In the genomic region with DNA sequence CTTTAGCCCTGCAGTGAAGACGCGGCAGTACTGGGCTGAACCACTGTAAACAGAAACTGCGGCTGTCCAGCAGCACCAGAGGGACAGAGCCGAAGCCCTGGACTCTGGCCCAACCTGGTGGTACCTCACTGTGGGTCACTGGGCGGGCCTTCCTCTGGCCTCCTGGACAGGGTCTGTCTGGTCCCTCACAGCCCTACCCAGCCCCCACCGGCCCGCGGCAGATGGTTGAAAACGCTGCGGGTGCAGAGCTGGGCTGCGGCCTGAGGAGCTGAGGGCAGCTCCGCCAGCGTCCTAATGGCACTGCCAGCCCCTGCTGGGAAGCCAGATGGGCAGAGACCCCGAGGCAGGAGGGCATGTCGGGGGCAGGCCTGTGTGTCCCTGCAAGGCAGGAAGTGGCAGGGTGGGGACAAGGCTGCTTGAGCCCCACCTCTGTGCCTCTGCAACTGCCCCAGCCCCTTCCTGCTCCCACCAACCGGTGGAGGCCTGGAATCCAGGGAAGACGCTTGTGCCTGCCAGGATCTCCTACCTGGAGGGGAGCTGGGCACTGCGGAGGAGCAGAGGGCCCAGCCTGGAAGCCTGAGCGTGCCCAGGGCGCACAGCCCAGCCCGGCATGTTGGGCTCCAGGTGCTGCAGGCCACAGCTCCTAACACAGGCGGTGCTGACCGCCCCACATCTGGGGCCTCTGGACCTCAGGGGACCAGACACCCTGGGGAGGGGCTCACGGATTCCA, we compare ENCODE assay signal across 13 cellular contexts. TPM values are rescaled to one million over a fixed set of nuclear protein-coding genes. Genes with fewer than 3 reads are reported as not detected.
DNase-seq lines count a peak whose midpoint lies in the region; ATAC-seq and TF ChIP-seq lines count a peak whose summit lies in the region.
"Had no signal": no experiment of that assay in that cellular context is flagged by ENCODE, and none has a peak within 500 bp of the region (broad histone marks: within the 10 kb centered on the region; RNA-seq: fewer than 3 reads in every experiment).

No MANE protein-coding gene starts in this region.

- peak overlapping the region; percentile 29 for H3K4me3 ChIP-seq in psoas muscle

- H3K36me3 Mint-ChIP-seq in CD14-positive monocyte, result peaks cover 6 to 31% of the 10 kb centered on the region in 2 donors
- H3K36me3 Mint-ChIP-seq in brain, result peaks cover 5% of the 10 kb centered on the region
- no peaks in the 10 kb centered on the region for H3K36me3 Mint-ChIP-seq in immature natural killer cell
- H3K36me3 Mint-ChIP-seq: activated naive CD4-positive, alpha-beta T cell treated with anti-CD3 and anti-CD28 coated beads, Interleukin-2, amount 50 U/mL, for 24 hours had no signal

- no peak overlapping the region for H3K27ac Mint-ChIP-seq in CD14-positive monocyte
- H3K27ac Mint-ChIP-seq in brain, result peak overlapping the region in 3 of 5 experiments; percentile 38 to 80 (median 65)
- peak overlapping the region in 5 of 6 donors; percentile 40 to 86 (median 61) for H3K27ac Mint-ChIP-seq in immature natural killer cell

- peaks cover 25% of the 10 kb centered on the region for H3K4me1 Mint-ChIP-seq in CD14-positive monocyte
- peaks cover 18% of the 10 kb centered on the region for H3K4me1 Mint-ChIP-seq in brain
- peaks cover 53 to 56% of the 10 kb centered on the region in 2 donors for H3K4me1 Mint-ChIP-seq in immature natural killer cell

- TF ChIP-seq CTCF in CD14-positive monocyte (IDR thresholded peaks at IDR 0.05) (no peak), brain (conservative IDR thresholded peaks at IDR 0.05) (no peak), psoas muscle (IDR thresholded peaks at IDR 0.05) (no peak)

- H3K4me3 Mint-ChIP-seq in CD14-positive monocyte, result no peak overlapping the region
- no peak overlapping the region for H3K4me3 Mint-ChIP-seq in brain
- peak overlapping the region in 2 of 5 donors; percentile 36 to 55 for H3K4me3 Mint-ChIP-seq in immature natural killer cell
- H3K4me3 Mint-ChIP-seq: activated naive CD4-positive, alpha-beta T cell treated with anti-CD3 and anti-CD28 coated beads, Interleukin-2, amount 50 U/mL, for 24 hours had no signal

- intact Hi-C loops in CD14-positive monocyte (cut with micrococcal nuclease) (no loop called here), psoas muscle (cut with DNase I) (no loop called here)

- WGBS in psoas muscle, 3 donors, result 40 to 57% (median 43%) methylated on average over 23 to 24 of the region's 24 CpGs

- H3K9me3 ChIP-seq in psoas muscle, result no peaks in the 10 kb centered on the region

- H3K27me3 ChIP-seq in psoas muscle (ENCODE audit: insufficient read depth in 3 of 3, low read length in 2 of 3), result no peaks in the 10 kb centered on the region

- peaks cover 0 to 1% (median 0%) of the 10 kb centered on the region in 3 donors for H3K27me3 Mint-ChIP-seq in CD14-positive monocyte (ENCODE audit: low read depth in 3 of 3)
- H3K27me3 Mint-ChIP-seq in brain, result peaks cover 6% of the 10 kb centered on the region
- peaks cover 0 to 3% (median 1%) of the 10 kb centered on the region in 3 donors for H3K27me3 Mint-ChIP-seq in immature natural killer cell (ENCODE audit: low read depth in 3 of 3)
- H3K27me3 Mint-ChIP-seq: activated naive CD4-positive, alpha-beta T cell treated with anti-CD3 and anti-CD28 coated beads, Interleukin-2, amount 50 U/mL, for 24 hours had no signal

- peak overlapping the region; percentile 23 for H3K27ac ChIP-seq in psoas muscle

- no peaks in the 10 kb centered on the region for H3K9me3 Mint-ChIP-seq in CD14-positive monocyte
- H3K9me3 Mint-ChIP-seq in brain, result no peaks in the 10 kb centered on the region
- no peaks in the 10 kb centered on the region for H3K9me3 Mint-ChIP-seq in immature natural killer cell
- H3K9me3 Mint-ChIP-seq: activated naive CD4-positive, alpha-beta T cell treated with anti-CD3 and anti-CD28 coated beads, Interleukin-2, amount 50 U/mL, for 24 hours had no signal

- H3K4me1 ChIP-seq in psoas muscle, result peaks cover 27% of the 10 kb centered on the region

- DNase-seq in CD14-positive monocyte (ENCODE audit: low spot score), result peak; percentile 39
- no peak for DNase-seq in immature natural killer cell
- DNase-seq in psoas muscle, result peak; percentile 25 to 56
- DNase-seq in activated T-cell treated with anti-CD3 and anti-CD28 coated beads, Interleukin-2, amount 50 U/mL, for 1 hour, result no peak
- DNase-seq in Kasumi-1 (lab: John Stamatoyannopoulos, UW), result no peak
- DNase-seq: islet precursor cell, NCI-H1417, NCI-H526, RPMI8226 had no signal

- peaks cover 0 to 4% of the 10 kb centered on the region in 2 donors for H3K36me3 ChIP-seq in psoas muscle (ENCODE audit: insufficient read depth in 1 of 2, low read depth in 1 of 2)

- peak; percentile 13 to 46 (median 41) for ATAC-seq in psoas muscle
- ATAC-seq in HG03159 (IDR thresholded peaks at IDR 0.05; ENCODE audit: unreplicated experiment), result no peak
- ATAC-seq in HG03565 (IDR thresholded peaks at IDR 0.05; ENCODE audit: unreplicated experiment), result no peak

RNA-seq across cellular contexts. Expression of a gene that starts 36.3 kb away (rescaled TPM):
- 1 to 10 TPM; 2.9 to 4.0 TPM for polyA plus RNA-seq in CD14-positive monocyte
- polyA plus RNA-seq in brain (ENCODE audit: insufficient read depth, low read depth, low replicate concordance), result 64.3 TPM
- 1 to 10 TPM; 5.1 to 6.6 (median 6.0) TPM for polyA plus RNA-seq in immature natural killer cell
- 10 to 100 TPM; 29.3 to 68.7 (median 44.6) TPM for total RNA-seq in psoas muscle
- 10 to 100 TPM; 13.6 to 90.9 (median 20.0) TPM for polyA plus RNA-seq in psoas muscle

Comparison
In these comparisons a context has a peak if more than half of its experiments do, and no peak if none do; other contexts are left out.
1. DNase-seq: peak in CD14-positive monocyte (single experiment) and psoas muscle (2 of 2); none in immature natural killer cell (0 of 3), activated T-cell treated with anti-CD3 and anti-CD28 coated beads, Interleukin-2, amount 50 U/mL, for 1 hour (single experiment) and Kasumi-1 (0 of 2).
2. H3K27ac Mint-ChIP-seq: peak in brain (3 of 5) and immature natural killer cell (5 of 6); none in CD14-positive monocyte (0 of 7).
3. ATAC-seq: peak in psoas muscle (4 of 4); none in HG03159 (single experiment) and HG03565 (single experiment).